In genomic region chr12:43653917-43654316, GRCh38 we compare ENCODE assay signal across 21 cellular contexts.
DNase-seq lines count a peak whose midpoint lies in the region; TF ChIP-seq lines count a peak whose summit lies in the region.
"Had no signal": no experiment of that assay in that cellular context is flagged by ENCODE, and none has a peak within 500 bp of the region (broad histone marks: within the 10 kb centered on the region; RNA-seq: fewer than 3 reads in every experiment).

No MANE protein-coding gene starts in this region.

- TF ChIP-seq CTCF in HEK293 (tag by site-specific recombination; IDR thresholded peaks at IDR 0.05) (no peak), right atrium auricular region (IDR thresholded peaks at IDR 0.05) (no peak)

- no peaks in the 10 kb centered on the region for H3K27me3 ChIP-seq in right atrium auricular region

- no peak overlapping the region for H3K27ac ChIP-seq in HEK293 (ENCODE audit: extremely low read depth, low read depth, low read length)
- no peak overlapping the region for H3K27ac ChIP-seq in right atrium auricular region
- H3K27ac ChIP-seq: HL-60, SK-N-MC had no signal

- H3K4me1 ChIP-seq in HEK293 (ENCODE audit: control insufficient read depth, insufficient read depth, low read length) = no peaks in the 10 kb centered on the region
- no peaks in the 10 kb centered on the region for H3K4me1 ChIP-seq in right atrium auricular region

- CTCF ChIA-PET in HEK293 (lab: Yijun Ruan, JAX) = no interaction called here

- H3K9me3 ChIP-seq in HEK293 (ENCODE audit: control insufficient read depth, insufficient read depth, low read depth, low read length) = no peaks in the 10 kb centered on the region
- H3K9me3 ChIP-seq in right atrium auricular region = no peaks in the 10 kb centered on the region
- H3K9me3 ChIP-seq: Caco-2 had no signal

- H3K36me3 ChIP-seq in HEK293 (ENCODE audit: control insufficient read depth in 2 of 2, insufficient read depth in 1 of 2, low read length in 2 of 2) = no peaks in the 10 kb centered on the region
- H3K36me3 ChIP-seq in right atrium auricular region = no peaks in the 10 kb centered on the region

- peak; percentile 42 for DNase-seq in NCI-H146 (lab: John Stamatoyannopoulos, UW)
- peak; percentile 46 for DNase-seq in NCI-H82 (lab: John Stamatoyannopoulos, UW)
- peak; percentile 79 for DNase-seq in islet precursor cell
- no peak for DNase-seq in right atrium auricular region (ENCODE audit: low spot score)
- no peak for DNase-seq in hypothalamus (lab: John Stamatoyannopoulos, UW)
- no peak for DNase-seq in inferior parietal cortex (ENCODE audit: extremely low spot score)
- DNase-seq: ACHN, AML-193, Caco-2, DMS153, H7, Kasumi-1, MM.1S, NCI-H1105 treated with DMSO at 0.1 percent for 48 hours, NCI-H2029 treated with DMSO at 0.1 percent for 48 hours, NCI-H226, NCI-H526 treated with DMSO at 0.1 percent for 48 hours, T-helper 1 cell had no signal

- no peak overlapping the region for H3K4me3 ChIP-seq in HEK293 (ENCODE audit: low read depth, low read length)
- H3K4me3 ChIP-seq in right atrium auricular region = no peak overlapping the region
- H3K4me3 ChIP-seq: SK-N-MC had no signal

- POLR2A ChIA-PET in HEK293 (lab: Yijun Ruan, JAX) = no interaction called here

TF ChIP-seq in HEK293, 187 proteins besides CTCF, POLR2A, EP300 and RAD21:
- TF ChIP-seq ZNF514 (tag by site-specific recombination; IDR thresholded peaks at IDR 0.05) = no peak
- TF ChIP-seq FEZF1 (tag by site-specific recombination; IDR thresholded peaks at IDR 0.05) = peak; percentile 81
- no peak for TF ChIP-seq ZNF140 (tag by site-specific recombination; IDR thresholded peaks at IDR 0.05)
- TF ChIP-seq, protein P1, sequence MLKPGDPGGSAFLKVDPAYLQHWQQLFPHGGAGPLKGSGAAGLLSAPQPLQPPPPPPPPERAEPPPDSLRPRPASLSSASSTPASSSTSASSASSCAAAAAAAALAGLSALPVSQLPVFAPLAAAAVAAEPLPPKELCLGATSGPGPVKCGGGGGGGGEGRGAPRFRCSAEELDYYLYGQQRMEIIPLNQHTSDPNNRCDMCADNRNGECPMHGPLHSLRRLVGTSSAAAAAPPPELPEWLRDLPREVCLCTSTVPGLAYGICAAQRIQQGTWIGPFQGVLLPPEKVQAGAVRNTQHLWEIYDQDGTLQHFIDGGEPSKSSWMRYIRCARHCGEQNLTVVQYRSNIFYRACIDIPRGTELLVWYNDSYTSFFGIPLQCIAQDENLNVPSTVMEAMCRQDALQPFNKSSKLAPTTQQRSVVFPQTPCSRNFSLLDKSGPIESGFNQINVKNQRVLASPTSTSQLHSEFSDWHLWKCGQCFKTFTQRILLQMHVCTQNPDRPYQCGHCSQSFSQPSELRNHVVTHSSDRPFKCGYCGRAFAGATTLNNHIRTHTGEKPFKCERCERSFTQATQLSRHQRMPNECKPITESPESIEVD (tag by site-specific recombination; IDR thresholded peaks at IDR 0.05) = peak; percentile 74
- peak; percentile 14; the same call in 1 of the 2 replicates for TF ChIP-seq SCRT1 (tag by site-specific recombination; IDR thresholded peaks at IDR 0.05; ENCODE audit: borderline replicate concordance)
- TF ChIP-seq OSR2 (tag by site-specific recombination; IDR thresholded peaks at IDR 0.05) = peak; percentile 37
- 0 out of 2 replicates have a peak, but pooled peaks have one; percentile 55 for TF ChIP-seq MZF1 (tag by site-specific recombination; IDR thresholded peaks at IDR 0.05; ENCODE audit: borderline replicate concordance)
- peak; percentile 89 for TF ChIP-seq ZNF18 (tag by site-specific recombination; IDR thresholded peaks at IDR 0.05)
- 0 out of 2 replicates have a peak, but pooled peaks have one; percentile 27 for TF ChIP-seq ZNF610 (tag by site-specific recombination; IDR thresholded peaks at IDR 0.05; ENCODE audit: borderline replicate concordance)
- TF ChIP-seq ZSCAN30 (tag by site-specific recombination; IDR thresholded peaks at IDR 0.05) = 0 out of 2 replicates have a peak, but pooled peaks have one; percentile 19
- no peak for TF ChIP-seq GLI2 (tag by site-specific recombination; IDR thresholded peaks at IDR 0.05; ENCODE audit: borderline replicate concordance, low read depth)
- TF ChIP-seq, protein P2, sequence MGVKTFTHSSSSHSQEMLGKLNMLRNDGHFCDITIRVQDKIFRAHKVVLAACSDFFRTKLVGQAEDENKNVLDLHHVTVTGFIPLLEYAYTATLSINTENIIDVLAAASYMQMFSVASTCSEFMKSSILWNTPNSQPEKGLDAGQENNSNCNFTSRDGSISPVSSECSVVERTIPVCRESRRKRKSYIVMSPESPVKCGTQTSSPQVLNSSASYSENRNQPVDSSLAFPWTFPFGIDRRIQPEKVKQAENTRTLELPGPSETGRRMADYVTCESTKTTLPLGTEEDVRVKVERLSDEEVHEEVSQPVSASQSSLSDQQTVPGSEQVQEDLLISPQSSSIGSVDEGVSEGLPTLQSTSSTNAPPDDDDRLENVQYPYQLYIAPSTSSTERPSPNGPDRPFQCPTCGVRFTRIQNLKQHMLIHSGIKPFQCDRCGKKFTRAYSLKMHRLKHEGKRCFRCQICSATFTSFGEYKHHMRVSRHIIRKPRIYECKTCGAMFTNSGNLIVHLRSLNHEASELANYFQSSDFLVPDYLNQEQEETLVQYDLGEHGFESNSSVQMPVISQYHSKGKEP (tag by site-specific recombination; IDR thresholded peaks at IDR 0.05) = no peak
- no peak for TF ChIP-seq ZNF280D (tag by site-specific recombination; IDR thresholded peaks at IDR 0.05)
- no peak for TF ChIP-seq ZNF623 (tag by site-specific recombination; IDR thresholded peaks at IDR 0.05)
- TF ChIP-seq PBX3 (CRISPR knock-in tag; IDR thresholded peaks at IDR 0.05) = no peak
- peak; percentile 75 for TF ChIP-seq ZNF843 (tag by site-specific recombination; IDR thresholded peaks at IDR 0.05)
- TF ChIP-seq, protein P3, sequence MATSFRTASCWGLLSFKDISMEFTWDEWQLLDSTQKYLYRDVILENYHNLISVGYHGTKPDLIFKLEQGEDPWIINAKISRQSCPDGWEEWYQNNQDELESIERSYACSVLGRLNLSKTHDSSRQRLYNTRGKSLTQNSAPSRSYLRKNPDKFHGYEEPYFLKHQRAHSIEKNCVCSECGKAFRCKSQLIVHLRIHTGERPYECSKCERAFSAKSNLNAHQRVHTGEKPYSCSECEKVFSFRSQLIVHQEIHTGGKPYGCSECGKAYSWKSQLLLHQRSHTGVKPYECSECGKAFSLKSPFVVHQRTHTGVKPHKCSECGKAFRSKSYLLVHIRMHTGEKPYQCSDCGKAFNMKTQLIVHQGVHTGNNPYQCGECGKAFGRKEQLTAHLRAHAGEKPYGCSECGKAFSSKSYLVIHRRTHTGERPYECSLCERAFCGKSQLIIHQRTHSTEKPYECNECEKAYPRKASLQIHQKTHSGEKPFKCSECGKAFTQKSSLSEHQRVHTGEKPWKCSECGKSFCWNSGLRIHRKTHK (tag by site-specific recombination; IDR thresholded peaks at IDR 0.05) = no peak

Comparison
In these comparisons a context has a peak if more than half of its experiments do, and no peak if none do; other contexts are left out.
1. DNase-seq: peak in NCI-H146 (single experiment), NCI-H82 (single experiment) and islet precursor cell (single experiment); none in right atrium auricular region (single experiment), hypothalamus (0 of 51) and inferior parietal cortex (single experiment).